ENCODE assay signal across 1 cellular context in genomic region chr19:48872182-48872883, GRCh38.
TF ChIP-seq lines count a peak whose summit lies in the region.

PPP1R15A (plus strand) TSS chr19:48872421; CDS start chr19:48873234, 813 bp downstream.

TF ChIP-seq in Ishikawa, 13 proteins besides CTCF, POLR2A, EP300 and RAD21 (continued from another document):
- TF ChIP-seq REST (IDR thresholded peaks at IDR 0.05; ENCODE audit: low read depth): no peak
- no peak for TF ChIP-seq FOXM1 (IDR thresholded peaks at IDR 0.05; ENCODE audit: borderline replicate concordance, low read depth)
- no peak; the same call in none of the 2 replicates for TF ChIP-seq MAX (IDR thresholded peaks at IDR 0.05)
- no peak for TF ChIP-seq NFIC (IDR thresholded peaks at IDR 0.05)
- TF ChIP-seq EGR1 (IDR thresholded peaks at IDR 0.05): no peak
- TF ChIP-seq USF1 (IDR thresholded peaks at IDR 0.05): no peak
- TF ChIP-seq YY1 (IDR thresholded peaks at IDR 0.05; ENCODE audit: low read depth): peak; percentile 71; the same call in 1 of the 2 replicates
- no peak for TF ChIP-seq CEBPB (IDR thresholded peaks at IDR 0.05)
- peak; percentile 58; the same call in 1 of the 2 replicates for TF ChIP-seq ZBTB7A (IDR thresholded peaks at IDR 0.05; ENCODE audit: low read depth)
- TF ChIP-seq TAF1 (IDR thresholded peaks at IDR 0.05; ENCODE audit: low read depth): peak; percentile 58; the same call in 1 of the 2 replicates
- TF ChIP-seq CREB1 (IDR thresholded peaks at IDR 0.05; ENCODE audit: low read depth): peak; percentile 76
